In the genomic region with DNA sequence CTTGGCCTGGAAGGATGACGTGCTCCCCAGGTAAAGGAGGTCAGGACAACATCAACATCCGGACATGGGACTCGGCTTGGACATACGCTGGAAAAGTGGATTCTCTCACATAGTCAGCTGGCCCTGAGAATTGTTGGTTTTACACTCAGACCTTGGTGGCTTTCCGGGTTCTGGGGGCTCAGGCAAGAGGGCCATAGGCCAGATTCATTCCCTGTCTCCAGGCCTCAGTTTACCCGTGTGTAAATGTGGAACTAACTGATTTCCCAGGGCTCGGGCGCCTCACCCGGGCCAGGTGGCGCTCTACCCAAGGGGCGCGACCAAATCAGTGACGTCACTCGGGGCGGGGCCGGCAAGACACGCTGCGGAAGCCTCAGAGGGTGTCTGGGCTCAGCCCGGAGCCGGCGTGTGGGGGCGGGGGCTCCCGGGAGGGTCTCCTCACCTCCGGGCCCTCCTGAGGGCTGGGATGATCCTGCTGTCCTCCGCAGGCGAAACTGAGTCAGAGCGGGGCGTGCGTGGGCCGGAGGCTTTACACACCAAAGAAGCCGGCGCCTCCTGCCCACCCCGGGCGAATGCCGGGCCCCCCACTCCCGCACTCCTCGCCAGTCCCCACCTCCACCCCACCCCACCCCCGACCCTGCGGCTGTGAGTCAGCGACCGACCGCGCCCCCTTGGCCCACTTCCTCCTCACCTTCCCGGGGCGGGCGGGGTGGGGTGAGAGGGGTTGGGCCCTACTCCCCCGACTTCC, we compare ENCODE assay signal across 8 cellular contexts. TPM values are rescaled to one million over a fixed set of nuclear protein-coding genes. Genes with fewer than 3 reads are reported as not detected.
DNase-seq lines count a peak whose midpoint lies in the region; ATAC-seq and TF ChIP-seq lines count a peak whose summit lies in the region.

No MANE protein-coding gene starts in this region.

- peaks cover 15% of the 10 kb centered on the region for H3K36me3 Mint-ChIP-seq in activated CD4-positive, alpha-beta T cell treated with anti-CD3 and anti-CD28 coated beads for 36 hours (ENCODE audit: low read depth)

- POLR2A ChIA-PET in activated CD4-positive, alpha-beta T cell treated with anti-CD3 and anti-CD28 coated beads for 36 hours (lab: Charles Lee) = no interaction called here

- no peaks in the 10 kb centered on the region for H3K9me3 Mint-ChIP-seq in activated CD4-positive, alpha-beta T cell treated with anti-CD3 and anti-CD28 coated beads for 36 hours (ENCODE audit: low read depth)

- peak; percentile 97 for DNase-seq in BE2C
- peak; percentile 93 for DNase-seq in GM19238 (ENCODE audit: insufficient read length, low spot score)
- peak; percentile 85 for DNase-seq in NCI-H446 treated with DMSO at 0.1 percent for 48 hours (lab: John Stamatoyannopoulos, UW)
- peak; percentile 100 for DNase-seq in activated CD4-positive, alpha-beta T cell treated with anti-CD3 and anti-CD28 coated beads for 36 hours
- peak; percentile 92 for DNase-seq in choroid plexus epithelial cell (ENCODE audit: low read depth)
- peak; percentile 96 for DNase-seq in left kidney (ENCODE audit: low read depth, low spot score)
- DNase-seq in stimulated activated CD4-positive, alpha-beta T cell treated with anti-CD3 and anti-CD28 coated beads, Interleukin-1b, Interleukin-23, amount 100 ng/mL, for 48 hours = peak; percentile 99

- H3K27ac Mint-ChIP-seq in activated CD4-positive, alpha-beta T cell treated with anti-CD3 and anti-CD28 coated beads for 36 hours = peak overlapping the region; percentile 96

- intact Hi-C loops in activated CD4-positive, alpha-beta T cell treated with anti-CD3 and anti-CD28 coated beads for 36 hours (cut with DNase I, micrococcal nuclease) = loop anchor here (1.0 to 5.0 kb wide), 22 partner anchors 9 to 759 kb away; a partner anchor contains a TSS

- H3K4me1 Mint-ChIP-seq in activated CD4-positive, alpha-beta T cell treated with anti-CD3 and anti-CD28 coated beads for 36 hours = peaks cover 38% of the 10 kb centered on the region

- H3K4me1 ChIP-seq in BE2C = peaks cover 3% of the 10 kb centered on the region; the same call in 1 of the 2 replicates

- no peaks in the 10 kb centered on the region for H3K9me3 ChIP-seq in BE2C

- peak; percentile 61 for ATAC-seq in HG03439 (IDR thresholded peaks at IDR 0.05; ENCODE audit: unreplicated experiment)
- ATAC-seq in activated CD4-positive, alpha-beta T cell treated with anti-CD3 and anti-CD28 coated beads for 36 hours = peak; percentile 80

- TF ChIP-seq CTCF in BE2C (IDR thresholded peaks at IDR 0.05; ENCODE audit: low read depth, low read length) = peak; percentile 54
- TF ChIP-seq CTCF in choroid plexus epithelial cell (conservative IDR thresholded peaks at IDR 0.05; ENCODE audit: low read depth, low read length) = peak; percentile 58

- peak overlapping the region; percentile 85 for H3K4me3 Mint-ChIP-seq in activated CD4-positive, alpha-beta T cell treated with anti-CD3 and anti-CD28 coated beads for 36 hours

- no peaks in the 10 kb centered on the region for H3K27me3 ChIP-seq in BE2C

- CTCF ChIA-PET in activated CD4-positive, alpha-beta T cell treated with anti-CD3 and anti-CD28 coated beads for 36 hours (lab: Charles Lee) = interaction anchor here (0.6 to 2.3 kb wide), 10 partner anchors 9 to 184 kb away, joined by 3 to 15 read pairs (median 4); no protein-coding TSS in a partner anchor

- no peaks in the 10 kb centered on the region; the same call in 1 of the 2 replicates for H3K36me3 ChIP-seq in BE2C

- H3K27me3 Mint-ChIP-seq in activated CD4-positive, alpha-beta T cell treated with anti-CD3 and anti-CD28 coated beads for 36 hours = no peaks in the 10 kb centered on the region

- peak overlapping the region; percentile 94 for H3K4me3 ChIP-seq in BE2C (ENCODE audit: low read depth, low read length)
- peak overlapping the region; percentile 84 for H3K4me3 ChIP-seq in choroid plexus epithelial cell (ENCODE audit: low read depth, low read length)

RNA-seq across cellular contexts. Expression of a gene that starts 0.9 kb away (rescaled TPM):
- polyA plus RNA-seq in BE2C (2012; ENCODE audit: insufficient read depth, insufficient read length, low read depth) = 177 TPM
- 100 to 1,000 TPM; 152 to 153 TPM for total RNA-seq in activated CD4-positive, alpha-beta T cell treated with anti-CD3 and anti-CD28 coated beads for 36 hours

RNA-seq across cellular contexts. Expression of a gene that starts 8.2 kb away (rescaled TPM):
- polyA plus RNA-seq in BE2C (2012; ENCODE audit: insufficient read depth, insufficient read length, low read depth) = 2.2 TPM
- total RNA-seq in activated CD4-positive, alpha-beta T cell treated with anti-CD3 and anti-CD28 coated beads for 36 hours = 1 to 10 TPM; 2.8 to 3.1 TPM

RNA-seq across cellular contexts. Expression of a gene that starts 9.6 kb away (rescaled TPM):
- 79.0 TPM for polyA plus RNA-seq in BE2C (2012; ENCODE audit: insufficient read depth, insufficient read length, low read depth)
- total RNA-seq in activated CD4-positive, alpha-beta T cell treated with anti-CD3 and anti-CD28 coated beads for 36 hours = 1 to 10 TPM; 2.0 to 3.2 TPM

RNA-seq across cellular contexts. Expression of a gene that starts 38.6 kb away (rescaled TPM):
- 1.1 TPM for polyA plus RNA-seq in BE2C (2012; ENCODE audit: insufficient read depth, insufficient read length, low read depth)
- 1 to 10 TPM; 7.3 to 7.7 TPM for total RNA-seq in activated CD4-positive, alpha-beta T cell treated with anti-CD3 and anti-CD28 coated beads for 36 hours

Comparison
In these comparisons a context has a peak if more than half of its experiments do, and no peak if none do; other contexts are left out.
1. Peak in every context shown above with its lines: DNase-seq, ATAC-seq and H3K4me3 ChIP-seq.